Comparison of ENCODE assay signal across 27 cellular contexts in the genomic region with DNA sequence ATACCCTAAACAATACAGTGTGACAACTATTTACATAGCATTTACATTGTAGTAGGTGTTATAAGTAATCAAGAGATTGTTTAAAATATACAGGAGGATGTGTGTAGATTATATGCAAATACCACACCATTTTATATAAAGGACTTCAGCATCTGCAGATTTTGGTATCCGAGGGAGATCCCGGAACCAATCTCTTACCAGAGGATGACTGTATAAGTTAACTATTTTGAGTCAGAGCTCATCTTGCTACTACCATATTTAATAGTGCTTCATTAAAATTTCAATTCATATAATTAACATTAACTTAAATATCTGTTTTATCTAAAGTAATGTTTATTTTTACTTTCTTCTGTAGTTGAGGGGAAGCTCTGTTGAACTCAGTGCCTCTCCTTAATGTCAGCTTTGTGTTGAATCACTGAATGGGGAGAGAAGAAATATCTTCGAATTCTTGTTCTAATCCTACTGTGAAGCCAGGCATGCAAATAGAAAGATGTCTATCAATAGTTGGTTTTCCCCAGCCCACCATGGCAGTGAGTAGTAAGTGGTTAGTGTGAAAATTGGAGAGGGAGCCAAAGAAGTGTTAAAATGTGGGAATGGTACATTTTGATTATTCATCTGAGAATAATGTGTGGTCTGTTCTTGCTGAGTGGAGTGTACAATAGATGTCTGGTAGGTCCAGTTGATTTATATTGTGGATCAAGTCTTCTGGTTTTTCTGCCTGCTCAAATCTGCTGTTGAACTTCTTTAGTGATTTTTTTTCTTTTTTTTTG.
DNase-seq lines count a peak whose midpoint lies in the region; ATAC-seq, FAIRE-seq and TF ChIP-seq lines count a peak whose summit lies in the region.
"Had no signal": no experiment of that assay in that cellular context is flagged by ENCODE, and none has a peak within 500 bp of the region (broad histone marks: within the 10 kb centered on the region; RNA-seq: fewer than 3 reads in every experiment).

No MANE protein-coding gene starts in this region.

- H3K4me3 ChIP-seq in brain microvascular endothelial cell (ENCODE audit: low read depth, low read length) = no peak overlapping the region
- H3K4me3 ChIP-seq: HAP-1, Peyer's patch, right lobe of liver, upper lobe of left lung had no signal

- no peaks in the 10 kb centered on the region for H3K27me3 ChIP-seq in brain microvascular endothelial cell (replicated peaks)
- H3K27me3 ChIP-seq: Peyer's patch, right lobe of liver, upper lobe of left lung had no signal

- peak; percentile 11 for FAIRE-seq in RCC 7860 (lab: Jason Lieb, UNC)
- FAIRE-seq: frontal cortex had no signal

- H3K27ac ChIP-seq in brain microvascular endothelial cell = no peak overlapping the region
- H3K27ac ChIP-seq: HL-60, Peyer's patch, right lobe of liver, upper lobe of left lung had no signal

- TF ChIP-seq CTCF in brain microvascular endothelial cell (IDR thresholded peaks at IDR 0.05; ENCODE audit: low read depth, low read length, missing control alignments) = no peak

- no peak for ATAC-seq in HG03521 (IDR thresholded peaks at IDR 0.05; ENCODE audit: unreplicated experiment)
- ATAC-seq: activated CD4-positive, CD25-positive, alpha-beta regulatory T cell treated with anti-CD3 and anti-CD28 coated beads, Interleukin-2, amount 50 U/mL, for 24 hours; esophagus mucosa; left ventricle myocardium superior; right lobe of liver; stimulated activated memory B cell treated with anti-CD40 and anti-IgM and Interleukin-4, amounts not matched to agents 10 μg/mL and 1 μg/mL and 100 μg/mL, for 72 hours had no signal

- H3K36me3 ChIP-seq in brain microvascular endothelial cell (replicated peaks) = no peaks in the 10 kb centered on the region

- in situ Hi-C loops in brain microvascular endothelial cell (cut with HindIII; ENCODE audit: low pct_ligation_motif_present, low sequenced_read_pairs) = no loop called here

- peak; percentile 70 for DNase-seq in ELR (ENCODE audit: low read depth)
- peak; percentile 47 for DNase-seq in RCC 7860 (ENCODE audit: low spot score)
- peak; percentile 11 for DNase-seq in brain microvascular endothelial cell
- peak; percentile 77 for DNase-seq in renal cortical epithelial cell (ENCODE audit: low read depth)
- DNase-seq in T-helper 9 cell = no peak
- no peak for DNase-seq in GDM1 (lab: John Stamatoyannopoulos, UW)
- DNase-seq: activated CD4-positive, alpha-beta memory T cell treated with anti-CD3 and anti-CD28 coated beads, Interleukin-2, amount 10 ng/mL, durations not matched to agents 7 days and 5 days; activated CD8-positive, alpha-beta memory T cell treated with anti-CD3 and anti-CD28 coated beads, Interleukin-2, amount 50 U/mL, for 48 hours; activated naive CD4-positive, alpha-beta T cell treated with anti-CD3 and anti-CD28 coated beads, Interleukin-2, amount 10 ng/mL, durations not matched to agents 7 days and 5 days; amygdala; CD4-positive, CD25-positive, alpha-beta regulatory T cell; cortex of kidney; left ventricle myocardium superior; NCI-H1092; NCI-H1930; NCI-H526; Peyer's patch; right lobe of liver; stimulated activated CD4-positive, alpha-beta T cell treated with anti-CD3 and anti-CD28 coated beads, Interleukin-4, amount 100 ng/mL, for 4 hours; upper lobe of left lung had no signal

Comparison
In these comparisons a context has a peak if more than half of its experiments do, and no peak if none do; other contexts are left out.
1. DNase-seq: peak in ELR (single experiment), RCC 7860 (single experiment), brain microvascular endothelial cell (single experiment) and renal cortical epithelial cell (single experiment); none in T-helper 9 cell (single experiment) and GDM1 (single experiment).